11 cellular contexts compared by ENCODE assay signal in the genomic region with DNA sequence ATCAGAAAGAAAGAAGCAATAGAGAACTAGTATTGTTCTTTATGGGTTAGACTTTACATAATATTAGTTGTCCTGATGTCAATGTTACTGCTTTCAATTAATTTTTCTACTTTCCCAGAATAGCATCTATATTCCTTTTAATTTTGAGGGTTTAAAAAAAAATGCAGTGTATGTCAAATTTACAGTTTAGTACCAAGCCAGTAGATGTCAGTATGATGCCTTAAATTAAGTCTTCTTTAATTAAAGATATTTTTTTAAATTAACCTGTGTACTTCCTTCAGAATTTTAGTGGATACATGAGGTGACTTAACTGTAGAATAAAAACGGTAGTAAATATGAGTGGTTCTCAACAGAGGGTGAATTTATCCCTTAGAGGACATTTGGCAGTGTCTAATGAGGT. TPM values are rescaled to one million over a fixed set of nuclear protein-coding genes. Genes with fewer than 3 reads are reported as not detected.
A peak's percentile ranks its signal among the peaks of the same experiment; 100 is the strongest.
DNase-seq lines count a peak whose midpoint lies in the region; ATAC-seq and TF ChIP-seq lines count a peak whose summit lies in the region.
"Had no signal": no experiment of that assay in that cellular context is flagged by ENCODE, and none has a peak within 500 bp of the region (broad histone marks: within the 10 kb centered on the region; RNA-seq: fewer than 3 reads in every experiment).

No MANE protein-coding gene starts in this region.

- H3K27ac ChIP-seq in cardiac muscle cell (no peak overlapping the region), heart left ventricle (no peak overlapping the region), PC-9 (no peak overlapping the region)
- H3K27ac ChIP-seq: colonic mucosa had no signal

- 74 to 81% (median 78%) methylated on average over 1 of the region's 1 CpG for WGBS in heart left ventricle, 4 donors

- BruUV-seq in PC-9 (replicated peaks; lab: Mats Ljungman, UMichigan) = no TSS peak

- intact Hi-C loops in heart left ventricle (cut with DNase I) = loop anchor here in 7 of 10 donors (2.0 to 10.0 kb wide), 3 partner anchors 103 to 105 kb away; no protein-coding TSS in a partner anchor
- intact Hi-C loops in PC-9 (cut with micrococcal nuclease; ENCODE audit: unreplicated experiment) = loop anchor here (1.0 kb wide), 2 partner anchors 105 to 301 kb away; no protein-coding TSS in a partner anchor

- H3K4me1 ChIP-seq in cardiac muscle cell (ENCODE audit: low read depth) (no peaks in the 10 kb centered on the region), heart left ventricle (no peaks in the 10 kb centered on the region), PC-9 (replicated peaks; ENCODE audit: insufficient read depth) (no peaks in the 10 kb centered on the region)
- H3K4me1 ChIP-seq: colonic mucosa had no signal

- H3K36me3 ChIP-seq in cardiac muscle cell (peaks cover 64% of the 10 kb centered on the region), heart left ventricle (peaks cover 3 to 100% (median 95%) of the 10 kb centered on the region in 9 donors), PC-9 (ENCODE audit: low read depth) (peaks cover 19% of the 10 kb centered on the region)

- H3K4me3 Mint-ChIP-seq in endothelial cell (ENCODE audit: unreplicated experiment) = no peak overlapping the region
- H3K4me3 Mint-ChIP-seq in stimulated activated naive B cell treated with anti-CD40 and anti-IgM and Interleukin-4, amounts not matched to agents 10 μg/mL and 1 μg/mL and 100 μg/mL, for 72 hours = no peak overlapping the region

- no peaks in the 10 kb centered on the region for H3K27me3 ChIP-seq in cardiac muscle cell
- H3K27me3 ChIP-seq in heart left ventricle = no peaks in the 10 kb centered on the region
- no peaks in the 10 kb centered on the region for H3K27me3 ChIP-seq in PC-9 (ENCODE audit: insufficient read depth, low read depth)
- H3K27me3 ChIP-seq: colonic mucosa had no signal

- peak; percentile 26 for TF ChIP-seq CTCF in cardiac muscle cell (IDR thresholded peaks at IDR 0.05; ENCODE audit: low read depth, low read length)
- peak in 6 of 12 donors; percentile 12 to 27 (median 16) for TF ChIP-seq CTCF in heart left ventricle (IDR thresholded peaks at IDR 0.05)
- TF ChIP-seq CTCF in PC-9 (conservative IDR thresholded peaks at IDR 0.05) = peak; percentile 73
- TF ChIP-seq CTCF in endothelial cell (IDR thresholded peaks at IDR 0.05; ENCODE audit: unreplicated experiment) = peak; percentile 26

- H3K9me3 Mint-ChIP-seq in endothelial cell (ENCODE audit: unreplicated experiment) = no peaks in the 10 kb centered on the region
- H3K9me3 Mint-ChIP-seq in stimulated activated naive B cell treated with anti-CD40 and anti-IgM and Interleukin-4, amounts not matched to agents 10 μg/mL and 1 μg/mL and 100 μg/mL, for 72 hours = no peaks in the 10 kb centered on the region

- H4K20me1 ChIP-seq in PC-9 (ENCODE audit: insufficient read depth) = no peaks in the 10 kb centered on the region

- ATAC-seq in heart left ventricle = no peak
- ATAC-seq in stimulated activated naive B cell treated with anti-CD40 and anti-IgM and Interleukin-4, amounts not matched to agents 10 μg/mL and 1 μg/mL and 100 μg/mL, for 72 hours (replicated peaks) = no peak

- H3K27ac Mint-ChIP-seq in endothelial cell (ENCODE audit: unreplicated experiment) = no peak overlapping the region
- no peak overlapping the region for H3K27ac Mint-ChIP-seq in stimulated activated naive B cell treated with anti-CD40 and anti-IgM and Interleukin-4, amounts not matched to agents 10 μg/mL and 1 μg/mL and 100 μg/mL, for 72 hours

- CTCF ChIA-PET in PC-9 (lab: Charles Lee) = interaction anchor here (0.6 to 0.7 kb wide), 2 partner anchors 102 to 409 kb away, joined by 3 read pairs; no protein-coding TSS in a partner anchor

- H3K4me3 ChIP-seq in cardiac muscle cell = no peak overlapping the region
- H3K4me3 ChIP-seq in heart left ventricle = no peak overlapping the region
- H3K4me3 ChIP-seq in PC-9 = no peak overlapping the region
- H3K4me3 ChIP-seq: colonic mucosa had no signal

- peaks cover 13% of the 10 kb centered on the region; the same call in 1 of the 2 replicates for H3F3A ChIP-seq in PC-9 (ENCODE audit: insufficient read depth, low read depth)

- POLR2A ChIA-PET in PC-9 (lab: Charles Lee; ENCODE audit: unreplicated experiment) = no interaction called here

- H3K27me3 Mint-ChIP-seq in endothelial cell (ENCODE audit: unreplicated experiment) = no peaks in the 10 kb centered on the region
- no peaks in the 10 kb centered on the region for H3K27me3 Mint-ChIP-seq in stimulated activated naive B cell treated with anti-CD40 and anti-IgM and Interleukin-4, amounts not matched to agents 10 μg/mL and 1 μg/mL and 100 μg/mL, for 72 hours

- no peaks in the 10 kb centered on the region for H3K79me2 ChIP-seq in PC-9 (ENCODE audit: low read depth)

- no peaks in the 10 kb centered on the region for H3K4me1 Mint-ChIP-seq in endothelial cell (ENCODE audit: unreplicated experiment)
- H3K4me1 Mint-ChIP-seq in stimulated activated naive B cell treated with anti-CD40 and anti-IgM and Interleukin-4, amounts not matched to agents 10 μg/mL and 1 μg/mL and 100 μg/mL, for 72 hours = no peaks in the 10 kb centered on the region

- H3K36me3 Mint-ChIP-seq in endothelial cell (ENCODE audit: low read depth, unreplicated experiment) = peaks cover 7% of the 10 kb centered on the region
- H3K36me3 Mint-ChIP-seq in stimulated activated naive B cell treated with anti-CD40 and anti-IgM and Interleukin-4, amounts not matched to agents 10 μg/mL and 1 μg/mL and 100 μg/mL, for 72 hours = peaks cover 22 to 31% of the 10 kb centered on the region in 2 donors

- no peak overlapping the region for H3K4me2 ChIP-seq in PC-9

- no peaks in the 10 kb centered on the region for H3K9me2 ChIP-seq in PC-9 (ENCODE audit: insufficient read depth)

- H3K9me3 ChIP-seq in cardiac muscle cell (ENCODE audit: low read depth) (no peaks in the 10 kb centered on the region), heart left ventricle (no peaks in the 10 kb centered on the region), PC-9 (ENCODE audit: insufficient read depth, low read depth) (no peaks in the 10 kb centered on the region)
- H3K9me3 ChIP-seq: colonic mucosa had no signal

- TF ChIP-seq POLR2A in heart left ventricle (IDR thresholded peaks at IDR 0.05) = no peak

- DNase-seq in cardiac muscle cell (ENCODE audit: low read depth in 1 of 2, low spot score in 1 of 2) (peak in 1 of 2 donors; percentile 29), heart left ventricle (no peak), PC-9 (no peak), endothelial cell (ENCODE audit: low spot score) (no peak), stromal cell of bone marrow (ENCODE audit: low read depth) (peak; percentile 4), NCI-H2196 (lab: John Stamatoyannopoulos, UW; ENCODE audit: unreplicated experiment) (no peak), midbrain (lab: John Stamatoyannopoulos, UW) (no peak)
- DNase-seq in stimulated activated naive B cell treated with anti-CD40 and anti-IgM and Interleukin-4, amounts not matched to agents 10 μg/mL and 1 μg/mL and 100 μg/mL, for 72 hours = no peak
- DNase-seq: activated gamma-delta T cell, colonic mucosa, NCI-H526 treated with DMSO at 0.1 percent for 48 hours had no signal

- H2AFZ ChIP-seq in PC-9 = no peak overlapping the region

RNA-seq across cellular contexts. Expression of a gene that starts 35.2 kb away (rescaled TPM):
- total RNA-seq in cardiac muscle cell (6.0 TPM in 2 replicates), heart left ventricle (1 to 10 TPM in 2 of 9 donors, under 1 TPM in 6, not detected in 1; 0.09 to 1.2 (median 0.27) TPM), PC-9 (2021) (3.9 and 4.4 TPM in 2 replicates), endothelial cell (ENCODE audit: unreplicated experiment) (0.21 TPM)
- polyA plus RNA-seq in cardiac muscle cell (6.7 and 10.6 TPM in 2 replicates), heart left ventricle (under 1 TPM; 0.14 to 0.42 TPM)
